Comparison of ENCODE assay signal across 12 cellular contexts in the genomic region with DNA sequence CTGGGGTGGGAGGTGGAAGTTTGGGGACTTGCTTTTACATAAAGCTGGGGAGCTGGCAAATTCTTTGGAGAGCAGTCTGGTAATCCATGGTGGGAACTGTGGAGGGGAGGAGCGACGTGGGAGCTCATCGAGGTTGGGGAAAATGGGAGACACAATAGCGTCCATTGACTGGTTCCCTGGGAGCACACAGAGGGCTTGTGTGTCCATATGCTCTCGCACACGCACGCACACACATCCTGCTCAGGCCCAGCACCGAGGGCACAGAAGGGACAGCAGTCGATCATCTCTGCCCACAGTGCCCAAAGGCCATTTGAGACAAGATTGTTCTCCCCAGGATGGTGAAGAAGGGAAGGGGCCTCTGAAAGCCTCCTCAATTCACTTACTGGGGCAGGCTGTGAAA. TPM values are rescaled to one million over a fixed set of nuclear protein-coding genes. Genes with fewer than 3 reads are reported as not detected.
DNase-seq lines count a peak whose midpoint lies in the region; ATAC-seq and TF ChIP-seq lines count a peak whose summit lies in the region.
"Had no signal": no experiment of that assay in that cellular context is flagged by ENCODE, and none has a peak within 500 bp of the region (broad histone marks: within the 10 kb centered on the region; RNA-seq: fewer than 3 reads in every experiment).

No MANE protein-coding gene starts in this region.

- TF ChIP-seq EP300 in esophagus muscularis mucosa (IDR thresholded peaks at IDR 0.05) = no peak

- no peak for TF ChIP-seq CTCF in esophagus muscularis mucosa (IDR thresholded peaks at IDR 0.05)

- H3K9ac ChIP-seq in adipocyte (ENCODE audit: low read length) = peak overlapping the region; percentile 39

- intact Hi-C loops in esophagus muscularis mucosa (cut with DNase I) = loop anchor here (2.0 to 5.0 kb wide), 3 partner anchors 459 to 520 kb away; no protein-coding TSS in a partner anchor

- no peak for TF ChIP-seq POLR2A in esophagus muscularis mucosa (IDR thresholded peaks at IDR 0.05; ENCODE audit: low read depth)

- H3K9me3 ChIP-seq in adipocyte (ENCODE audit: control insufficient read depth, low read length) (no peaks in the 10 kb centered on the region), esophagus muscularis mucosa (peaks cover 0 to 8% (median 4%) of the 10 kb centered on the region in 4 donors)
- H3K9me3 ChIP-seq: ovary, thoracic aorta had no signal

- no peaks in the 10 kb centered on the region for H3K36me3 ChIP-seq in adipocyte (ENCODE audit: control insufficient read depth, insufficient read depth, low read length, severe bottlenecking)
- H3K36me3 ChIP-seq in esophagus muscularis mucosa = no peaks in the 10 kb centered on the region
- H3K36me3 ChIP-seq: ovary, thoracic aorta had no signal

- H3K27me3 ChIP-seq in adipocyte (replicated peaks; ENCODE audit: control insufficient read depth, insufficient read depth, low read length) = no peaks in the 10 kb centered on the region
- H3K27me3 ChIP-seq in esophagus muscularis mucosa = peaks cover 0 to 15% (median 0%) of the 10 kb centered on the region in 4 donors
- H3K27me3 ChIP-seq: ovary had no signal

- no peak for ATAC-seq in GM19397 (IDR thresholded peaks at IDR 0.05; ENCODE audit: unreplicated experiment)
- ATAC-seq: CD8-positive, alpha-beta T cell had no signal

- H3K4me1 ChIP-seq in adipocyte (ENCODE audit: control insufficient read depth, insufficient read depth, low read length) (peaks cover 27% of the 10 kb centered on the region), esophagus muscularis mucosa (peaks cover 44 to 50% (median 47%) of the 10 kb centered on the region in 4 donors)

- WGBS in esophagus muscularis mucosa = 90% methylated on average over 4 of the region's 9 CpGs

- H3K4me3 ChIP-seq in adipocyte (ENCODE audit: low read length) (no peak overlapping the region), esophagus muscularis mucosa (no peak overlapping the region)
- H3K4me3 ChIP-seq: ovary had no signal

- peak overlapping the region; percentile 57 to 81 (median 75) for H3K27ac ChIP-seq in esophagus muscularis mucosa (replicated peaks in 1 of 4)
- peak overlapping the region; percentile 95 for H3K27ac ChIP-seq in substantia nigra (ENCODE audit: low read depth, low read length, poor library complexity, severe bottlenecking)
- H3K27ac ChIP-seq: thoracic aorta had no signal

- no peak for DNase-seq in adipocyte (ENCODE audit: low read depth)
- DNase-seq in esophagus muscularis mucosa (ENCODE audit: extremely low spot score) = no peak
- peak; percentile 40 for DNase-seq in middle frontal gyrus (ENCODE audit: extremely low spot score, low spot score)
- peak in 37 of 49 donors; percentile 5 to 77 (median 45) for DNase-seq in substantia nigra (lab: John Stamatoyannopoulos, UW)
- no peak for DNase-seq in NCI-H146 treated with DMSO at 0.1 percent for 48 hours (lab: John Stamatoyannopoulos, UW; ENCODE audit: unreplicated experiment)
- no peak for DNase-seq in UCSD-AML1 (lab: John Stamatoyannopoulos, UW; ENCODE audit: unreplicated experiment)
- no peak for DNase-seq in stimulated activated naive CD4-positive, alpha-beta T cell treated with Interleukin-2 at 50 U/mL for 16 hours (lab: John Stamatoyannopoulos, UW)
- DNase-seq: activated B cell treated with CpG ODN at 0.5 μM for 24 hours had no signal

RNA-seq across cellular contexts. Expression of a gene that starts 53.7 kb away (rescaled TPM):
- 10 to 100 TPM; 73.6 to 91.4 (median 83.8) TPM for total RNA-seq in esophagus muscularis mucosa

Comparison
In these comparisons a context has a peak if more than half of its experiments do, and no peak if none do; other contexts are left out.
1. DNase-seq: peak in middle frontal gyrus (single experiment) and substantia nigra (37 of 49); none in adipocyte (single experiment), esophagus muscularis mucosa (single experiment), NCI-H146 treated with DMSO at 0.1 percent for 48 hours (single experiment), UCSD-AML1 (single experiment) and stimulated activated naive CD4-positive, alpha-beta T cell treated with Interleukin-2 at 50 U/mL for 16 hours (single experiment).